1 cellular context compared by ENCODE assay signal in genomic region chr6:35673299-35673666, GRCh38.
TF ChIP-seq lines count a peak whose summit lies in the region.

No MANE protein-coding gene starts in this region.

TF ChIP-seq in HepG2, 621 proteins besides CTCF, POLR2A, EP300 and RAD21:
- TF ChIP-seq ZNF121 (CRISPR knock-in tag; IDR thresholded peaks at IDR 0.05) = 0 out of 2 replicates have a peak, but pooled peaks have one; percentile 9
